ENCODE assay signal across 29 cellular contexts in the genomic region with DNA sequence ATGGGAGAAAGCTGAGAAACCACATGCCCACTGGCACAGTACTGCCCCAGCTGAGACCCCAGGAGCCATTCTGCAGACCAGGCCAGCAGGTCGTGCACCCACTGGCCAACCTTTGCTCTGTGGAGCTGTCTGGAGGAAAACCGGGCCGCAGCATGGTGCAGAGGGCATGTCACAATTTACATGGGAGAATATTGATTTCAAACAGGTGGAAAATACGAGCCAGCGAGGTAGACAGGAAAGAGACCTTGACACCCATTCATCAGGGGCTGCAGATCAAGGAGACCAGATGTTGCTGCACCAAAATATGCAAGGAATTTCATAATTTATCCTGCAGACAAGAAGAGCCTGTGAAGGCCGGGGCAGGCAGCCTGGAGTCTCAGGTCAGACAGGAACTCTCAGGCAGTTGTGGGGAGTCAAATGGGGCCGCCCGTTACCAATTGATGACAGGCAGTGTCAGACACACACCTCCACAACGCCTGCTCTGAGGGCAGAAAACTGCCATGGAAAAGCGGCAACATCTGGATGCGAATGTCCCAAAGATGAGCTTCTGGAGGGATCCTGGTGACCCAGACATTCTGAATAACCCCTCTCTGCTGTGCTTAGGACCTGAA.
"Had no signal": no experiment of that assay in that cellular context is flagged by ENCODE, and none has a peak within 500 bp of the region (broad histone marks: within the 10 kb centered on the region; RNA-seq: fewer than 3 reads in every experiment).

No MANE protein-coding gene starts in this region.

- H3K36me3 ChIP-seq: breast epithelium, esophagus squamous epithelium, heart right ventricle, sigmoid colon, thyroid gland had no signal

- H3K27ac Mint-ChIP-seq: activated CD4-positive, alpha-beta T cell treated with anti-CD3 and anti-CD28 coated beads for 36 hours; activated CD8-positive, alpha-beta memory T cell treated with anti-CD3 and anti-CD28 coated beads, Interleukin-2, amount 10 ng/mL, durations not matched to agents 7 days and 5 days; activated CD8-positive, alpha-beta T cell treated with anti-CD3 and anti-CD28 coated beads, Interleukin-2, amount 10 ng/mL, durations not matched to agents 7 days and 5 days; activated naive CD8-positive, alpha-beta T cell treated with anti-CD3 and anti-CD28 coated beads, Interleukin-2, amount 50 U/mL, for 24 hours; activated T-helper 2 cell treated with anti-CD3 and anti-CD28 coated beads, Interferon-gamma antibody, Interleukin-2, Interleukin-4, amounts not matched to agents 10 μg/mL and 5 μg/mL and 100 μg/mL, durations not matched to agents 14 hours and 24 hours and 36 hours; nephron; stimulated activated memory B cell treated with anti-CD40 and anti-IgM and Interleukin-4, amounts not matched to agents 10 μg/mL and 1 μg/mL and 100 μg/mL, for 72 hours had no signal

- H3K27me3 ChIP-seq: breast epithelium, sigmoid colon, thyroid gland had no signal

- H3K9me3 ChIP-seq: breast epithelium, esophagus squamous epithelium, heart right ventricle, sigmoid colon, thyroid gland had no signal

- H3K27me3 Mint-ChIP-seq: activated CD4-positive, alpha-beta T cell treated with anti-CD3 and anti-CD28 coated beads for 36 hours; activated naive CD8-positive, alpha-beta T cell treated with anti-CD3 and anti-CD28 coated beads, Interleukin-2, amount 50 U/mL, for 24 hours had no signal

- H3K4me1 ChIP-seq: breast epithelium, esophagus squamous epithelium, heart right ventricle, sigmoid colon, thyroid gland had no signal

- H3K4me3 ChIP-seq: breast epithelium, esophagus squamous epithelium, heart right ventricle, sigmoid colon, thyroid gland had no signal

- H3K36me3 Mint-ChIP-seq: activated CD8-positive, alpha-beta memory T cell treated with anti-CD3 and anti-CD28 coated beads, Interleukin-2, amount 10 ng/mL, durations not matched to agents 7 days and 5 days; activated naive CD4-positive, alpha-beta T cell treated with anti-CD3 and anti-CD28 coated beads, Interleukin-2, amount 50 U/mL, for 24 hours; stimulated activated memory B cell treated with anti-CD40 and anti-IgM and Interleukin-4, amounts not matched to agents 10 μg/mL and 1 μg/mL and 100 μg/mL, for 72 hours had no signal

- H3K4me1 Mint-ChIP-seq: activated CD4-positive, alpha-beta T cell treated with anti-CD3 and anti-CD28 coated beads for 36 hours; activated naive CD4-positive, alpha-beta T cell treated with anti-CD3 and anti-CD28 coated beads, Interleukin-2, amount 50 U/mL, for 24 hours; activated naive CD8-positive, alpha-beta T cell treated with anti-CD3 and anti-CD28 coated beads, Interleukin-2, amount 50 U/mL, for 24 hours; stimulated activated memory B cell treated with anti-CD40 and anti-IgM and Interleukin-4, amounts not matched to agents 10 μg/mL and 1 μg/mL and 100 μg/mL, for 72 hours; stimulated activated naive CD8-positive, alpha-beta T cell treated with anti-CD3 and anti-CD28 coated beads, Interleukin-15, amount 100 ng/mL, for 72 hours had no signal

- H3K9me3 Mint-ChIP-seq: activated naive CD4-positive, alpha-beta T cell treated with anti-CD3 and anti-CD28 coated beads, Interleukin-2, amount 50 U/mL, for 24 hours; activated naive CD8-positive, alpha-beta T cell treated with anti-CD3 and anti-CD28 coated beads, Interleukin-2, amount 50 U/mL, for 24 hours; activated T-helper 2 cell treated with anti-CD3 and anti-CD28 coated beads, Interferon-gamma antibody, Interleukin-2, Interleukin-4, amounts not matched to agents 10 μg/mL and 5 μg/mL and 100 μg/mL, durations not matched to agents 14 hours and 24 hours and 36 hours; nephron; stimulated activated naive CD8-positive, alpha-beta T cell treated with anti-CD3 and anti-CD28 coated beads, Interleukin-15, amount 100 ng/mL, for 72 hours had no signal

- H3K27ac ChIP-seq: breast epithelium, epithelial cell of prostate, esophagus squamous epithelium, heart right ventricle, sigmoid colon, thyroid gland had no signal

- ATAC-seq: activated CD4-positive, alpha-beta T cell treated with anti-CD3 and anti-CD28 coated beads for 36 hours; activated CD8-positive, alpha-beta memory T cell treated with anti-CD3 and anti-CD28 coated beads, Interleukin-2, amount 10 ng/mL, durations not matched to agents 7 days and 5 days; activated CD8-positive, alpha-beta T cell treated with anti-CD3 and anti-CD28 coated beads, Interleukin-2, amount 10 ng/mL, durations not matched to agents 7 days and 5 days; activated naive CD8-positive, alpha-beta T cell treated with anti-CD3 and anti-CD28 coated beads, Interleukin-2, amount 50 U/mL, for 24 hours; heart right ventricle; left cardiac atrium; left ventricle myocardium superior; stimulated activated memory B cell treated with anti-CD40 and anti-IgM and Interleukin-4, amounts not matched to agents 10 μg/mL and 1 μg/mL and 100 μg/mL, for 72 hours; stimulated activated naive CD8-positive, alpha-beta T cell treated with anti-CD3 and anti-CD28 coated beads, Interleukin-15, amount 100 ng/mL, for 72 hours had no signal

- H3K4me3 Mint-ChIP-seq: activated CD4-positive, alpha-beta T cell treated with anti-CD3 and anti-CD28 coated beads for 36 hours; activated CD8-positive, alpha-beta memory T cell treated with anti-CD3 and anti-CD28 coated beads, Interleukin-2, amount 10 ng/mL, durations not matched to agents 7 days and 5 days; activated CD8-positive, alpha-beta T cell treated with anti-CD3 and anti-CD28 coated beads, Interleukin-2, amount 10 ng/mL, durations not matched to agents 7 days and 5 days; activated naive CD4-positive, alpha-beta T cell treated with anti-CD3 and anti-CD28 coated beads, Interleukin-2, amount 50 U/mL, for 24 hours; activated naive CD8-positive, alpha-beta T cell treated with anti-CD3 and anti-CD28 coated beads, Interleukin-2, amount 50 U/mL, for 24 hours; nephron; stimulated activated memory B cell treated with anti-CD40 and anti-IgM and Interleukin-4, amounts not matched to agents 10 μg/mL and 1 μg/mL and 100 μg/mL, for 72 hours; stimulated activated naive CD8-positive, alpha-beta T cell treated with anti-CD3 and anti-CD28 coated beads, Interleukin-15, amount 100 ng/mL, for 72 hours had no signal

- DNase-seq: activated CD4-positive, alpha-beta T cell treated with anti-CD3 and anti-CD28 coated beads for 36 hours; activated CD4-positive, CD25-positive, alpha-beta regulatory T cell; activated CD8-positive, alpha-beta memory T cell treated with anti-CD3 and anti-CD28 coated beads, Interleukin-2, amount 10 ng/mL, durations not matched to agents 7 days and 5 days; activated CD8-positive, alpha-beta T cell treated with anti-CD3 and anti-CD28 coated beads, Interleukin-2, amount 10 ng/mL, durations not matched to agents 7 days and 5 days; activated naive CD8-positive, alpha-beta T cell treated with anti-CD3 and anti-CD28 coated beads, Interleukin-2, amount 50 U/mL, for 24 hours; activated T-cell treated with anti-CD3 and anti-CD28 coated beads, Interleukin-2, amount 50 U/mL, for 48 hours; amygdala; dermis blood vessel endothelial cell; effector CD8-positive, alpha-beta T cell; esophagus squamous epithelium; foreskin melanocyte; heart right ventricle; left cardiac atrium; left ventricle myocardium superior; nucleus accumbens; sigmoid colon; small intestine; stimulated activated CD4-positive, alpha-beta T cell treated with anti-CD3 and anti-CD28 coated beads, Interleukin-1b, Interleukin-23, amount 100 ng/mL, for 48 hours; stimulated activated CD4-positive, alpha-beta T cell treated with anti-CD3 and anti-CD28 coated beads, Interleukin-4, amount 100 ng/mL, for 4 hours; stimulated activated CD8-positive, alpha-beta memory T cell treated with anti-CD3 and anti-CD28 coated beads, Interleukin-4, amount 100 ng/mL, for 48 hours; stimulated activated naive CD8-positive, alpha-beta T cell treated with anti-CD3 and anti-CD28 coated beads, Interleukin-15, amount 100 ng/mL, for 72 hours; substantia nigra; thyroid gland had no signal
